Comparison of ENCODE assay signal across 17 cellular contexts in the genomic region with DNA sequence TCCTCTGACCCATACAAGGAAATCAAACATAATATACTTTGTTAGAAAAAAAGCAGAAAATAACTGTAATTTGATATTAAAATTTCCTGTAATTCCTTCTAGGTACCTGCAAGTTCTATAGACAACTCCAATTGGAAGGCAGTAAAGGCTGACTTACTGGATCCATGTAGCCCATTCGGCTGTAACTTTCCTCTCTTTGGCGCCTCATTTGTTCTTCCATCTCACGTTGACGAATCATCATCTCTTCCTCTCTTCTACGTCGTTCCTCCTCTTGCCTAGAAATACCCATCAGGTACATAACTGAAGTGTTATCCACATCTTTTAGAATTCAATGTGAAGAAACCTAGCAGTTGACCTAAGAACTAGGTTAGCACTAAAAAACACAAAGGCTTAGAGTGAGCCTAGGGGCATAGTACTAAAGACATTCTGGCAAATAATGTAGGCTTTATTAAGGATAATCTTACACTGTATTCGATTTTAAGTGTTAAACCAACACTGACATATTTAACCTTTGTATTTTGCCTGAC. TPM values are rescaled to one million over a fixed set of nuclear protein-coding genes. Genes with fewer than 3 reads are reported as not detected.
DNase-seq lines count a peak whose midpoint lies in the region; ATAC-seq and TF ChIP-seq lines count a peak whose summit lies in the region.
"Had no signal": no experiment of that assay in that cellular context is flagged by ENCODE, and none has a peak within 500 bp of the region (broad histone marks: within the 10 kb centered on the region; RNA-seq: fewer than 3 reads in every experiment).

No MANE protein-coding gene starts in this region.

- no peaks in the 10 kb centered on the region for H3K27me3 Mint-ChIP-seq in activated T-helper 2 cell treated with anti-CD3 and anti-CD28 coated beads, Interferon-gamma antibody, Interleukin-2, Interleukin-4, amounts not matched to agents 10 μg/mL and 5 μg/mL and 100 μg/mL, durations not matched to agents 14 hours and 24 hours and 36 hours (ENCODE audit: low read depth)
- no peaks in the 10 kb centered on the region for H3K27me3 Mint-ChIP-seq in naive thymus-derived CD4-positive, alpha-beta T cell

- H3K79me2 ChIP-seq in DND-41 (ENCODE audit: insufficient read depth, low read length): peaks cover 99% of the 10 kb centered on the region

- H3K36me3 ChIP-seq in BLaER1 (peaks cover 90% of the 10 kb centered on the region), DND-41 (ENCODE audit: insufficient read depth, low read length) (peaks cover 100% of the 10 kb centered on the region)
- peaks cover 25 to 92% (median 81%) of the 10 kb centered on the region in 3 experiments for H3K36me3 ChIP-seq in naive thymus-derived CD4-positive, alpha-beta T cell (ENCODE audit: control insufficient read depth in 2 of 3, insufficient read depth in 3 of 3, low read length in 3 of 3)

- ATAC-seq in DND-41 (ENCODE audit: insufficient read depth, low read depth) (no peak), GM21529 (IDR thresholded peaks at IDR 0.05; ENCODE audit: unreplicated experiment) (no peak), HG03432 (IDR thresholded peaks at IDR 0.05; ENCODE audit: unreplicated experiment) (no peak)
- ATAC-seq in naive thymus-derived CD4-positive, alpha-beta T cell: no peak
- ATAC-seq: gastroesophageal sphincter, right cardiac atrium had no signal

- intact Hi-C loops in activated T-helper 2 cell treated with anti-CD3 and anti-CD28 coated beads, Interferon-gamma antibody, Interleukin-2, Interleukin-4, amounts not matched to agents 10 μg/mL and 5 μg/mL and 100 μg/mL, durations not matched to agents 14 hours and 24 hours and 36 hours (cut with micrococcal nuclease): no loop called here
- intact Hi-C loops in naive thymus-derived CD4-positive, alpha-beta T cell (cut with micrococcal nuclease): no loop called here

- H2AFZ ChIP-seq in DND-41 (ENCODE audit: low read depth, low read length): no peak overlapping the region

- no peak overlapping the region for H3K9ac ChIP-seq in BLaER1
- H3K9ac ChIP-seq in DND-41 (ENCODE audit: low read depth, low read length): no peak overlapping the region

- H3K4me1 Mint-ChIP-seq in activated T-helper 2 cell treated with anti-CD3 and anti-CD28 coated beads, Interferon-gamma antibody, Interleukin-2, Interleukin-4, amounts not matched to agents 10 μg/mL and 5 μg/mL and 100 μg/mL, durations not matched to agents 14 hours and 24 hours and 36 hours (ENCODE audit: low read depth): peaks cover 69% of the 10 kb centered on the region
- peaks cover 67 to 88% (median 81%) of the 10 kb centered on the region in 7 donors for H3K4me1 Mint-ChIP-seq in naive thymus-derived CD4-positive, alpha-beta T cell

- CTCF ChIA-PET in naive thymus-derived CD4-positive, alpha-beta T cell (lab: Charles Lee): no interaction called here

- no peaks in the 10 kb centered on the region for H3K9me3 ChIP-seq in BLaER1
- H3K9me3 ChIP-seq in DND-41 (ENCODE audit: insufficient read depth, low read length, severe bottlenecking): no peaks in the 10 kb centered on the region
- no peaks in the 10 kb centered on the region for H3K9me3 ChIP-seq in naive thymus-derived CD4-positive, alpha-beta T cell (ENCODE audit: control insufficient read depth in 2 of 3, low read length in 3 of 3)
- H3K9me3 ChIP-seq: gastroesophageal sphincter, Peyer's patch had no signal

- H3K36me3 Mint-ChIP-seq in activated T-helper 2 cell treated with anti-CD3 and anti-CD28 coated beads, Interferon-gamma antibody, Interleukin-2, Interleukin-4, amounts not matched to agents 10 μg/mL and 5 μg/mL and 100 μg/mL, durations not matched to agents 14 hours and 24 hours and 36 hours (ENCODE audit: low read depth): peaks cover 92% of the 10 kb centered on the region
- H3K36me3 Mint-ChIP-seq in naive thymus-derived CD4-positive, alpha-beta T cell: peaks cover 19 to 77% (median 68%) of the 10 kb centered on the region in 5 donors

- DNase-seq in DND-41: no peak
- DNase-seq in activated T-helper 2 cell treated with anti-CD3 and anti-CD28 coated beads, Interferon-gamma antibody, Interleukin-2, Interleukin-4, amounts not matched to agents 10 μg/mL and 5 μg/mL and 100 μg/mL, durations not matched to agents 14 hours and 24 hours and 36 hours (ENCODE audit: low spot score): no peak
- no peak for DNase-seq in naive thymus-derived CD4-positive, alpha-beta T cell
- DNase-seq in mesenteric fat pad (ENCODE audit: low spot score): no peak
- DNase-seq in HuH-7 (ENCODE audit: low spot score): no peak
- DNase-seq: anterior cingulate cortex; effector CD4-positive, alpha-beta T cell; islet precursor cell; NCI-H1417; NCI-H446; Peyer's patch; right cardiac atrium had no signal

- H3K4me3 ChIP-seq in BLaER1 (no peak overlapping the region), DND-41 (ENCODE audit: low read depth in 1 of 2, low read length in 2 of 2) (peak overlapping the region in 1 of 2 experiments; percentile 85; a peak in 2 of 4 replicates)
- no peak overlapping the region for H3K4me3 ChIP-seq in naive thymus-derived CD4-positive, alpha-beta T cell (ENCODE audit: low read length)
- H3K4me3 ChIP-seq: gastroesophageal sphincter, Peyer's patch had no signal

- POLR2A ChIA-PET in naive thymus-derived CD4-positive, alpha-beta T cell (lab: Charles Lee): no interaction called here

- H3K4me3 Mint-ChIP-seq in activated T-helper 2 cell treated with anti-CD3 and anti-CD28 coated beads, Interferon-gamma antibody, Interleukin-2, Interleukin-4, amounts not matched to agents 10 μg/mL and 5 μg/mL and 100 μg/mL, durations not matched to agents 14 hours and 24 hours and 36 hours (ENCODE audit: low read depth): peak overlapping the region; percentile 91
- peak overlapping the region in 9 of 10 donors; percentile 0 to 98 (median 47) for H3K4me3 Mint-ChIP-seq in naive thymus-derived CD4-positive, alpha-beta T cell
- H3K4me3 Mint-ChIP-seq: CD14-positive monocyte had no signal

- peak overlapping the region; percentile 30 for H3K27ac Mint-ChIP-seq in activated T-helper 2 cell treated with anti-CD3 and anti-CD28 coated beads, Interferon-gamma antibody, Interleukin-2, Interleukin-4, amounts not matched to agents 10 μg/mL and 5 μg/mL and 100 μg/mL, durations not matched to agents 14 hours and 24 hours and 36 hours
- H3K27ac Mint-ChIP-seq in naive thymus-derived CD4-positive, alpha-beta T cell: peak overlapping the region in 8 of 9 donors; percentile 8 to 95 (median 44)

- no peaks in the 10 kb centered on the region for H3K27me3 ChIP-seq in BLaER1
- no peaks in the 10 kb centered on the region for H3K27me3 ChIP-seq in DND-41 (ENCODE audit: insufficient read depth, low read length, poor library complexity)
- no peaks in the 10 kb centered on the region for H3K27me3 ChIP-seq in naive thymus-derived CD4-positive, alpha-beta T cell (ENCODE audit: control insufficient read depth in 2 of 2, insufficient read depth in 2 of 2, low read length in 2 of 2)
- H3K27me3 ChIP-seq: gastroesophageal sphincter, Peyer's patch had no signal

- H3K4me2 ChIP-seq in BLaER1 (peak overlapping the region; percentile 87), DND-41 (ENCODE audit: insufficient read depth, low read length) (peak overlapping the region; percentile 70)

- H3K4me1 ChIP-seq in BLaER1 (peaks cover 58% of the 10 kb centered on the region), DND-41 (ENCODE audit: insufficient read depth, low read length) (peaks cover 71% of the 10 kb centered on the region)
- H3K4me1 ChIP-seq in naive thymus-derived CD4-positive, alpha-beta T cell (ENCODE audit: control insufficient read depth in 2 of 2, insufficient read depth in 2 of 2, low read length in 2 of 2): peaks cover 41 to 49% of the 10 kb centered on the region in 2 donors

- H4K20me1 ChIP-seq in BLaER1: peaks cover 96% of the 10 kb centered on the region
- H4K20me1 ChIP-seq in DND-41 (ENCODE audit: insufficient read depth, low read length): peaks cover 89% of the 10 kb centered on the region

- no peak overlapping the region for H3K27ac ChIP-seq in BLaER1
- H3K27ac ChIP-seq in DND-41 (ENCODE audit: low read length): no peak overlapping the region
- H3K27ac ChIP-seq in naive thymus-derived CD4-positive, alpha-beta T cell (ENCODE audit: low read depth, low read length): no peak overlapping the region
- H3K27ac ChIP-seq: gastroesophageal sphincter, Peyer's patch had no signal

- H3K9me3 Mint-ChIP-seq in activated T-helper 2 cell treated with anti-CD3 and anti-CD28 coated beads, Interferon-gamma antibody, Interleukin-2, Interleukin-4, amounts not matched to agents 10 μg/mL and 5 μg/mL and 100 μg/mL, durations not matched to agents 14 hours and 24 hours and 36 hours: no peaks in the 10 kb centered on the region
- H3K9me3 Mint-ChIP-seq in naive thymus-derived CD4-positive, alpha-beta T cell: peaks cover 0 to 3% (median 0%) of the 10 kb centered on the region in 11 donors

- no peak for TF ChIP-seq CTCF in DND-41 (IDR thresholded peaks at IDR 0.05; ENCODE audit: borderline replicate concordance, extremely low read depth, low read length, poor library complexity, severe bottlenecking)

RNA-seq across cellular contexts. Expression of a gene that starts 5.1 kb away (rescaled TPM):
- total RNA-seq in activated T-helper 2 cell treated with anti-CD3 and anti-CD28 coated beads, Interferon-gamma antibody, Interleukin-2, Interleukin-4, amounts not matched to agents 10 μg/mL and 5 μg/mL and 100 μg/mL, durations not matched to agents 14 hours and 24 hours and 36 hours: 358 and 369 TPM in 2 replicates
- 100 to 1,000 TPM; 316 to 610 (median 356) TPM for total RNA-seq in naive thymus-derived CD4-positive, alpha-beta T cell
- polyA plus RNA-seq in naive thymus-derived CD4-positive, alpha-beta T cell: 100 to 1,000 TPM in 1 of 2 donors, 10 to 100 TPM in 1; 91.0 to 178 TPM
- total RNA-seq in mesenteric fat pad: 205 TPM
